8 cellular contexts compared by ENCODE assay signal in the genomic region with DNA sequence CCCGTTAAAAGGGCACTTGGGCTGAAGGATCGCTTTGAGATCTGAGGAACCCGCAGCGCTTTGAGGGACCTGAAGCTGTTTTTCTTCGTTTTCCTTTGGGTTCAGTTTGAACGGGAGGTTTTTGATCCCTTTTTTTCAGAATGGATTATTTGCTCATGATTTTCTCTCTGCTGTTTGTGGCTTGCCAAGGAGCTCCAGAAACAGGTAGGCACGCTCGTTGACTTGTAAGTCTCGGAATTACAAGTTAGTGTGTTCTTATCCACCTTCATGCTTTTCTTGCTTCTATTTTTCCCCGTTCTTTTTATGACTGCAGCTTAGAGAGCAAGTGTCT. TPM values are rescaled to one million over a fixed set of nuclear protein-coding genes. Genes with fewer than 3 reads are reported as not detected.
DNase-seq lines count a peak whose midpoint lies in the region; ATAC-seq and TF ChIP-seq lines count a peak whose summit lies in the region.

No MANE protein-coding gene starts in this region.

- H3K9ac ChIP-seq in endodermal cell (ENCODE audit: extremely low read depth, low read length, poor library complexity, severe bottlenecking), result peak overlapping the region; percentile 15

- TF ChIP-seq CTCF in LNCaP clone FGC (IDR thresholded peaks at IDR 0.05; ENCODE audit: control insufficient read depth, extremely low read depth, insufficient read depth) (no peak), endodermal cell (conservative IDR thresholded peaks at IDR 0.05) (no peak), progenitor cell of endocrine pancreas (IDR thresholded peaks at IDR 0.05; ENCODE audit: unreplicated experiment) (no peak)

- peaks cover 52% of the 10 kb centered on the region for H3K27me3 ChIP-seq in endodermal cell (ENCODE audit: control insufficient read depth, insufficient read depth, low read length, poor library complexity, severe bottlenecking)

- H3K27ac Mint-ChIP-seq in endodermal cell (no peak overlapping the region), progenitor cell of endocrine pancreas (peak overlapping the region; percentile 90)

- no peaks in the 10 kb centered on the region for H3K9me3 ChIP-seq in endodermal cell (ENCODE audit: control insufficient read depth, low read length)

- H3K27me3 Mint-ChIP-seq in endodermal cell (ENCODE audit: insufficient read depth) (peaks cover 56% of the 10 kb centered on the region), progenitor cell of endocrine pancreas (peaks cover 19% of the 10 kb centered on the region)

- WGBS in endodermal cell (ENCODE audit: insufficient coverage in 1 of 2, insufficient read length in 1 of 2), 2 experiments, result 0 to 13% methylated on average over 2 to 10 of the region's 10 CpGs

- no peaks in the 10 kb centered on the region for H3K4me1 ChIP-seq in endodermal cell (ENCODE audit: control insufficient read depth, insufficient read depth, low read length)

- no peak overlapping the region for H3K27ac ChIP-seq in endodermal cell (ENCODE audit: low read depth, low read length)

- H3K9me3 Mint-ChIP-seq in endodermal cell, result no peaks in the 10 kb centered on the region
- H3K9me3 Mint-ChIP-seq in progenitor cell of endocrine pancreas (ENCODE audit: low read depth), result no peaks in the 10 kb centered on the region

- H3K36me3 ChIP-seq in endodermal cell (ENCODE audit: control insufficient read depth, insufficient read depth, low read length), result no peaks in the 10 kb centered on the region

- peaks cover 34% of the 10 kb centered on the region for H3K4me1 Mint-ChIP-seq in endodermal cell
- H3K4me1 Mint-ChIP-seq in progenitor cell of endocrine pancreas (ENCODE audit: low read depth), result peaks cover 36% of the 10 kb centered on the region

- peak; percentile 3 for ATAC-seq in GM18861 (IDR thresholded peaks at IDR 0.05; ENCODE audit: unreplicated experiment)
- no peak for ATAC-seq in GM21423 (IDR thresholded peaks at IDR 0.05; ENCODE audit: unreplicated experiment)

- H3K36me3 Mint-ChIP-seq in endodermal cell (ENCODE audit: low read depth) (no peaks in the 10 kb centered on the region), progenitor cell of endocrine pancreas (ENCODE audit: insufficient read depth) (peaks cover 2% of the 10 kb centered on the region)

- H3K4me3 ChIP-seq in LNCaP clone FGC (ENCODE audit: low read depth, low read length) (peak overlapping the region; percentile 28), endodermal cell (ENCODE audit: low read length) (peak overlapping the region; percentile 77)

- DNase-seq in LNCaP clone FGC (ENCODE audit: low read depth), result no peak
- no peak for DNase-seq in endodermal cell
- DNase-seq in progenitor cell of endocrine pancreas (ENCODE audit: low spot score, unreplicated experiment), result no peak
- no peak for DNase-seq in superior temporal gyrus (ENCODE audit: extremely low spot score)
- DNase-seq in NCI-H2227 treated with DMSO at 0.1 percent for 48 hours (lab: John Stamatoyannopoulos, UW), result no peak
- no peak for DNase-seq in NCI-H1417 (lab: John Stamatoyannopoulos, UW)

- H3K4me3 Mint-ChIP-seq in endodermal cell (peak overlapping the region; percentile 49), progenitor cell of endocrine pancreas (ENCODE audit: low read depth) (peak overlapping the region; percentile 74)

RNA-seq across cellular contexts. Expression of a gene that starts 0.3 kb away (rescaled TPM):
- under 1 TPM; 0.27 to 0.46 TPM for total RNA-seq in endodermal cell
- 3.5 TPM for polyA plus RNA-seq in endodermal cell (2013, experiment 1 of 2)
- 4.5 TPM for polyA plus RNA-seq in endodermal cell (2013, experiment 2 of 2)
- total RNA-seq in progenitor cell of endocrine pancreas, result 2.0 and 2.6 TPM in 2 replicates
